Comparison of ENCODE assay signal across 20 cellular contexts in genomic region chr20:48147326-48147725, GRCh38.
"Had no signal": no experiment of that assay in that cellular context is flagged by ENCODE, and none has a peak within 500 bp of the region (broad histone marks: within the 10 kb centered on the region; RNA-seq: fewer than 3 reads in every experiment).

No MANE protein-coding gene starts in this region.

- H3K9ac ChIP-seq: KMS-11, SK-N-SH had no signal

- H3K4me2 ChIP-seq: KMS-11, SK-N-SH had no signal

- ATAC-seq: K562 had no signal

- H3K4me1 Mint-ChIP-seq: IgD-negative memory B cell had no signal

- H3K27ac ChIP-seq: KMS-11 had no signal

- H3K9me2 ChIP-seq: SK-N-SH had no signal

- H3K36me3 Mint-ChIP-seq: IgD-negative memory B cell had no signal

- H3K9me3 Mint-ChIP-seq: IgD-negative memory B cell had no signal

- H3K4me3 ChIP-seq: K562 had no signal

- DNase-seq: Kasumi-1, MM.1S, NCI-H1092 treated with DMSO at 0.1 percent for 48 hours, NCI-H1436, NCI-H187, NCI-H2029, NCI-H2081 treated with DMSO at 0.1 percent for 48 hours, NCI-H2171, NCI-H226, NCI-H446, NCI-H510A, NCI-H524 treated with DMSO at 0.1 percent for 48 hours, NCI-H774, RPMI8226, SHP77, SK-N-SH, SW 1271 had no signal

- H3K4me3 Mint-ChIP-seq: IgD-negative memory B cell had no signal

- H3K27ac Mint-ChIP-seq: IgD-negative memory B cell had no signal

- H3K9me3 ChIP-seq: SK-N-SH had no signal
